ENCODE assay signal across 17 cellular contexts in genomic region chr7:28181921-28182517, GRCh38. TPM values are rescaled to one million over a fixed set of nuclear protein-coding genes. Genes with fewer than 3 reads are reported as not detected.
DNase-seq lines count a peak whose midpoint lies in the region; ATAC-seq and TF ChIP-seq lines count a peak whose summit lies in the region.
"Had no signal": no experiment of that assay in that cellular context is flagged by ENCODE, and none has a peak within 500 bp of the region (broad histone marks: within the 10 kb centered on the region; RNA-seq: fewer than 3 reads in every experiment).

No MANE protein-coding gene starts in this region.

- no peaks in the 10 kb centered on the region for H3K9me2 ChIP-seq in PC-3 (replicated peaks; ENCODE audit: low read length)

- H3K4me3 ChIP-seq in heart right ventricle = no peak overlapping the region
- no peak overlapping the region for H3K4me3 ChIP-seq in PC-3 (ENCODE audit: low read length)
- H3K4me3 ChIP-seq: gastrocnemius medialis, HAP-1 had no signal

- POLR2A ChIA-PET in PC-3 (lab: Charles Lee; ENCODE audit: unreplicated experiment) = no interaction called here

- H4K20me1 ChIP-seq in PC-3 (ENCODE audit: low read length) = no peaks in the 10 kb centered on the region

- H3K9me3 ChIP-seq in heart right ventricle (no peaks in the 10 kb centered on the region), PC-3 (ENCODE audit: low read length) (no peaks in the 10 kb centered on the region)
- H3K9me3 ChIP-seq: gastrocnemius medialis, HAP-1 had no signal

- H3K36me3 Mint-ChIP-seq in central memory CD8-positive, alpha-beta T cell (ENCODE audit: insufficient read depth) = peaks cover 11% of the 10 kb centered on the region
- no peaks in the 10 kb centered on the region for H3K36me3 Mint-ChIP-seq in natural killer cell treated with Interleukin-12 subunit alpha and Interleukin-12 subunit beta and Interleukin-15 and Interleukin-18, amount 100 ng/mL, for 72 hours
- H3K36me3 Mint-ChIP-seq in Calu3 (ENCODE audit: insufficient read depth, unreplicated experiment) = peaks cover 27% of the 10 kb centered on the region
- H3K36me3 Mint-ChIP-seq: stimulated activated effector memory CD8-positive, alpha-beta T cell treated with anti-CD3 and anti-CD28 coated beads, Interleukin-12 subunit alpha, Interleukin-12 subunit beta, amount 100 ng/mL, for 72 hours had no signal

- no peaks in the 10 kb centered on the region for H3K27me3 Mint-ChIP-seq in central memory CD8-positive, alpha-beta T cell
- H3K27me3 Mint-ChIP-seq in natural killer cell treated with Interleukin-12 subunit alpha and Interleukin-12 subunit beta and Interleukin-15 and Interleukin-18, amount 100 ng/mL, for 72 hours = no peaks in the 10 kb centered on the region
- peaks cover 11% of the 10 kb centered on the region for H3K27me3 Mint-ChIP-seq in Calu3 (ENCODE audit: unreplicated experiment)
- H3K27me3 Mint-ChIP-seq: effector memory CD8-positive, alpha-beta T cell had no signal

- BruUV-seq in PC-3 (replicated peaks; lab: Mats Ljungman, UMichigan) (no TSS peak), Calu3 (replicated peaks; lab: Mats Ljungman, UMichigan) (no TSS peak)

- peaks cover 17% of the 10 kb centered on the region; the same call in 1 of the 2 replicates for H3K79me2 ChIP-seq in PC-3 (ENCODE audit: low read length)

- H3K9me3 Mint-ChIP-seq in central memory CD8-positive, alpha-beta T cell = no peaks in the 10 kb centered on the region
- no peaks in the 10 kb centered on the region for H3K9me3 Mint-ChIP-seq in natural killer cell treated with Interleukin-12 subunit alpha and Interleukin-12 subunit beta and Interleukin-15 and Interleukin-18, amount 100 ng/mL, for 72 hours
- no peaks in the 10 kb centered on the region for H3K9me3 Mint-ChIP-seq in Calu3 (ENCODE audit: low read depth, unreplicated experiment)
- H3K9me3 Mint-ChIP-seq: effector memory CD8-positive, alpha-beta T cell; stimulated activated effector memory CD8-positive, alpha-beta T cell treated with anti-CD3 and anti-CD28 coated beads, Interleukin-12 subunit alpha, Interleukin-12 subunit beta, amount 100 ng/mL, for 72 hours had no signal

- H3K27ac Mint-ChIP-seq in central memory CD8-positive, alpha-beta T cell (ENCODE audit: low read depth) = peak overlapping the region; percentile 59
- peak overlapping the region; percentile 60 to 70 for H3K27ac Mint-ChIP-seq in natural killer cell treated with Interleukin-12 subunit alpha and Interleukin-12 subunit beta and Interleukin-15 and Interleukin-18, amount 100 ng/mL, for 72 hours
- no peak overlapping the region for H3K27ac Mint-ChIP-seq in Calu3 (ENCODE audit: unreplicated experiment)

- TF ChIP-seq CTCF in heart right ventricle (IDR thresholded peaks at IDR 0.05) = no peak
- TF ChIP-seq CTCF in PC-3 (conservative IDR thresholded peaks at IDR 0.05; ENCODE audit: low read depth, low read length) = no peak
- no peak for TF ChIP-seq CTCF in Calu3 (IDR thresholded peaks at IDR 0.05; ENCODE audit: unreplicated experiment)

- CTCF ChIA-PET in PC-3 (lab: Charles Lee) = no interaction called here
- CTCF ChIA-PET in Calu3 (lab: Charles Lee) = no interaction called here

- DNase-seq in heart right ventricle (peak in 1 of 2 donors; percentile 13), Right ventricle myocardium inferior (ENCODE audit: missing footprints) (no peak), posterior vena cava (ENCODE audit: low spot score) (no peak), iPS-NIHi11 (ENCODE audit: low spot score) (no peak), PC-3 (no peak), Calu3 (no peak)
- no peak for DNase-seq in central memory CD8-positive, alpha-beta T cell (ENCODE audit: low spot score in 2 of 2)
- no peak for DNase-seq in natural killer cell treated with Interleukin-12 subunit alpha and Interleukin-12 subunit beta and Interleukin-15 and Interleukin-18, amount 100 ng/mL, for 72 hours (ENCODE audit: low spot score)
- DNase-seq: activated CD4-positive, CD25-positive, alpha-beta regulatory T cell; effector memory CD8-positive, alpha-beta T cell; gastrocnemius medialis; NCI-H1694; NCI-H526 treated with DMSO at 0.1 percent for 48 hours; stimulated activated CD4-positive, alpha-beta T cell treated with anti-CD3 and anti-CD28 coated beads, Interleukin-2, amount 100 ng/mL, for 48 hours had no signal

- no peak overlapping the region for H3K9ac ChIP-seq in PC-3 (ENCODE audit: low read length)

- H3K4me1 Mint-ChIP-seq in central memory CD8-positive, alpha-beta T cell = peaks cover 28% of the 10 kb centered on the region
- peaks cover 42 to 43% of the 10 kb centered on the region in 2 donors for H3K4me1 Mint-ChIP-seq in natural killer cell treated with Interleukin-12 subunit alpha and Interleukin-12 subunit beta and Interleukin-15 and Interleukin-18, amount 100 ng/mL, for 72 hours (ENCODE audit: low read depth in 2 of 2)
- peaks cover 29% of the 10 kb centered on the region for H3K4me1 Mint-ChIP-seq in Calu3 (ENCODE audit: low read depth, unreplicated experiment)

- H3K4me1 ChIP-seq in heart right ventricle = peaks cover 0 to 45% (median 35%) of the 10 kb centered on the region in 9 donors
- peaks cover 12% of the 10 kb centered on the region for H3K4me1 ChIP-seq in PC-3 (ENCODE audit: insufficient read depth, low read length)
- H3K4me1 ChIP-seq: HAP-1 had no signal

- H3K27me3 ChIP-seq in heart right ventricle (no peaks in the 10 kb centered on the region), PC-3 (ENCODE audit: low read length) (no peaks in the 10 kb centered on the region)
- H3K27me3 ChIP-seq: gastrocnemius medialis had no signal

- no peak overlapping the region for H3K4me2 ChIP-seq in PC-3 (ENCODE audit: low read length)

- peak overlapping the region in 6 of 10 donors; percentile 23 to 78 (median 61) for H3K27ac ChIP-seq in heart right ventricle
- no peak overlapping the region for H3K27ac ChIP-seq in PC-3 (ENCODE audit: low read length)

- no peak overlapping the region for H2AFZ ChIP-seq in PC-3 (ENCODE audit: low read length)

- intact Hi-C loops in heart right ventricle (cut with DNase I) = loop anchor here in 3 of 10 donors (5.0 to 10.0 kb wide), 2 partner anchors 90 to 93 kb away; no protein-coding TSS in a partner anchor
- intact Hi-C loops in Right ventricle myocardium inferior (cut with DNase I) = loop anchor here (5.0 kb wide), 1 partner anchor 90 kb away; no protein-coding TSS in a partner anchor
- intact Hi-C loops in posterior vena cava (cut with DNase I) = no loop called here
- intact Hi-C loops in PC-3 (cut with micrococcal nuclease) = no loop called here
- intact Hi-C loops in Calu3 (cut with micrococcal nuclease; ENCODE audit: unreplicated experiment) = no loop called here

- H3K4me3 Mint-ChIP-seq in central memory CD8-positive, alpha-beta T cell = peak overlapping the region; percentile 88
- H3K4me3 Mint-ChIP-seq in natural killer cell treated with Interleukin-12 subunit alpha and Interleukin-12 subunit beta and Interleukin-15 and Interleukin-18, amount 100 ng/mL, for 72 hours = peak overlapping the region; percentile 86
- no peak overlapping the region for H3K4me3 Mint-ChIP-seq in Calu3 (ENCODE audit: low read depth, unreplicated experiment)

- H3K36me3 ChIP-seq in heart right ventricle (no peaks in the 10 kb centered on the region), PC-3 (ENCODE audit: low read depth, low read length) (no peaks in the 10 kb centered on the region)
- H3K36me3 ChIP-seq: gastrocnemius medialis, HAP-1 had no signal

- peak in 5 of 8 donors; percentile 14 to 48 (median 37) for ATAC-seq in heart right ventricle
- no peak for ATAC-seq in Right ventricle myocardium inferior
- no peak for ATAC-seq in central memory CD8-positive, alpha-beta T cell (replicated peaks; ENCODE audit: extremely low read depth, poor library complexity, severe bottlenecking)
- no peak for ATAC-seq in natural killer cell treated with Interleukin-12 subunit alpha and Interleukin-12 subunit beta and Interleukin-15 and Interleukin-18, amount 100 ng/mL, for 72 hours
- no peak for ATAC-seq in PC-3
- ATAC-seq: effector memory CD8-positive, alpha-beta T cell; gastrocnemius medialis; stimulated activated effector memory CD8-positive, alpha-beta T cell treated with anti-CD3 and anti-CD28 coated beads, Interleukin-12 subunit alpha, Interleukin-12 subunit beta, amount 100 ng/mL, for 72 hours had no signal

- 45 to 52% methylated on average over 3 of the region's 3 CpGs for WGBS in heart right ventricle, 2 donors

- H3F3A ChIP-seq in PC-3 (ENCODE audit: low read length, unreplicated experiment) = no peaks in the 10 kb centered on the region

RNA-seq across cellular contexts. Expression of gene JAZF1, which starts 1.4 kb away (rescaled TPM):
- total RNA-seq in heart right ventricle (10 to 100 TPM; 22.3 to 42.3 (median 32.9) TPM), Right ventricle myocardium inferior (25.6 TPM), posterior vena cava (10 to 100 TPM; 33.6 to 39.8 TPM), PC-3 (2014; rRNA removed) (2.2 and 2.3 TPM in 2 replicates), Calu3 (2022) (8.6 and 10.7 TPM in 2 replicates)
- 10 to 100 TPM in 1 of 2 donors, 1 to 10 TPM in 1; 6.9 to 14.1 TPM for polyA plus RNA-seq in heart right ventricle
- total RNA-seq in natural killer cell treated with Interleukin-12 subunit alpha and Interleukin-12 subunit beta and Interleukin-15 and Interleukin-18, amount 100 ng/mL, for 72 hours = 10 to 100 TPM; 12.6 to 23.6 TPM
- total RNA-seq: G401 had no signal

Comparison
In these comparisons a context has a peak if more than half of its experiments do, and no peak if none do; other contexts are left out.
1. ATAC-seq: peak in heart right ventricle (5 of 8); none in Right ventricle myocardium inferior (single experiment), central memory CD8-positive, alpha-beta T cell (single experiment), natural killer cell treated with Interleukin-12 subunit alpha and Interleukin-12 subunit beta and Interleukin-15 and Interleukin-18, amount 100 ng/mL, for 72 hours (0 of 2) and PC-3 (single experiment).